Comparison of ENCODE assay signal across 25 cellular contexts in genomic region chr7:101964680-101965079, GRCh38.
"Had no signal": no experiment of that assay in that cellular context is flagged by ENCODE, and none has a peak within 500 bp of the region (broad histone marks: within the 10 kb centered on the region; RNA-seq: fewer than 3 reads in every experiment).

No MANE protein-coding gene starts in this region.

- H3K4me1 ChIP-seq: parathyroid adenoma, suprapubic skin, tibial artery had no signal

- ATAC-seq: activated CD8-positive, alpha-beta T cell treated with anti-CD3 and anti-CD28 coated beads for 36 hours; activated naive CD4-positive, alpha-beta T cell treated with anti-CD3 and anti-CD28 coated beads, Interleukin-2, amount 50 U/mL, for 72 hours; activated T-cell treated with anti-CD3 and anti-CD28 coated beads, Interleukin-2, amount 50 U/mL, for 4 hours; activated T-helper 17 cell treated with anti-CD3 and anti-CD28 coated beads, Interleukin-2, amount 50 U/mL, for 72 hours; gastroesophageal sphincter; left ventricle myocardium superior; right cardiac atrium had no signal

- H3K4me3 Mint-ChIP-seq: activated B cell treated with CpG ODN at 0.5 μM for 24 hours; activated CD8-positive, alpha-beta T cell treated with anti-CD3 and anti-CD28 coated beads for 36 hours; activated T-cell treated with anti-CD3 and anti-CD28 coated beads, Interleukin-2, amount 50 U/mL, for 4 hours; activated T-helper 17 cell treated with anti-CD3 and anti-CD28 coated beads, Interleukin-2, amount 50 U/mL, for 72 hours; naive B cell; T-helper 1 cell treated with Interleukin-12 subunit alpha and Interleukin-12 subunit beta and Interleukin-4 antibody, amounts not matched to agents 30 μg/mL and 1 μg/mL, for 36 hours had no signal

- H3K27ac ChIP-seq: gastroesophageal sphincter, hepatocyte, parathyroid adenoma, suprapubic skin, tibial artery had no signal

- H3K27me3 Mint-ChIP-seq: activated B cell treated with CpG ODN at 0.5 μM for 24 hours; activated CD8-positive, alpha-beta T cell treated with anti-CD3 and anti-CD28 coated beads for 36 hours; activated T-helper 17 cell treated with anti-CD3 and anti-CD28 coated beads, Interleukin-2, amount 50 U/mL, for 72 hours; naive B cell had no signal

- H3K9ac ChIP-seq: parathyroid adenoma had no signal

- H3K4me2 ChIP-seq: hepatocyte had no signal

- H3K27ac Mint-ChIP-seq: activated B cell treated with CpG ODN at 0.5 μM for 24 hours; activated CD8-positive, alpha-beta T cell treated with anti-CD3 and anti-CD28 coated beads for 36 hours; activated T-helper 17 cell treated with anti-CD3 and anti-CD28 coated beads, Interleukin-2, amount 50 U/mL, for 72 hours; T-helper 1 cell treated with Interleukin-12 subunit alpha and Interleukin-12 subunit beta and Interleukin-4 antibody, amounts not matched to agents 30 μg/mL and 1 μg/mL, for 36 hours had no signal

- H3K9me3 ChIP-seq: gastroesophageal sphincter, suprapubic skin, tibial artery had no signal

- H3K4me1 Mint-ChIP-seq: activated T-helper 17 cell treated with anti-CD3 and anti-CD28 coated beads, Interleukin-2, amount 50 U/mL, for 72 hours had no signal

- H3K9me3 Mint-ChIP-seq: activated B cell treated with CpG ODN at 0.5 μM for 24 hours; activated CD8-positive, alpha-beta T cell treated with anti-CD3 and anti-CD28 coated beads for 36 hours; activated naive CD4-positive, alpha-beta T cell treated with anti-CD3 and anti-CD28 coated beads, Interleukin-2, amount 50 U/mL, for 72 hours; activated T-cell treated with anti-CD3 and anti-CD28 coated beads, Interleukin-2, amount 50 U/mL, for 4 hours; activated T-helper 17 cell treated with anti-CD3 and anti-CD28 coated beads, Interleukin-2, amount 50 U/mL, for 72 hours; naive B cell; T-helper 1 cell treated with Interleukin-12 subunit alpha and Interleukin-12 subunit beta and Interleukin-4 antibody, amounts not matched to agents 30 μg/mL and 1 μg/mL, for 36 hours had no signal

- H3K27me3 ChIP-seq: gastroesophageal sphincter, hepatocyte, suprapubic skin, tibial artery had no signal

- H3K36me3 Mint-ChIP-seq: activated naive CD4-positive, alpha-beta T cell treated with anti-CD3 and anti-CD28 coated beads, Interleukin-2, amount 50 U/mL, for 72 hours; naive B cell had no signal

- DNase-seq: activated B cell treated with CpG ODN at 0.5 μM for 24 hours; activated CD4-positive, alpha-beta T cell treated with anti-CD3 and anti-CD28 coated beads, Interleukin-2, amount 50 U/mL, for 1 hour; activated CD8-positive, alpha-beta T cell treated with anti-CD3 and anti-CD28 coated beads for 36 hours; activated T-cell treated with anti-CD3 and anti-CD28 coated beads, Interleukin-2, amount 50 U/mL, for 4 hours; anterior cingulate cortex; dermis blood vessel endothelial cell; effector CD8-positive, alpha-beta T cell; islet precursor cell; left ventricle myocardium superior; mammary epithelial cell; naive B cell; nucleus accumbens; stimulated activated CD4-positive, alpha-beta T cell treated with anti-CD3 and anti-CD28 coated beads, Interleukin-15, amount 100 ng/mL, for 24 hours; stimulated activated CD4-positive, alpha-beta T cell treated with anti-CD3 and anti-CD28 coated beads, Interleukin-2, amount 100 ng/mL, for 24 hours; stimulated activated naive CD4-positive, alpha-beta T cell; T1000; tibial artery had no signal

- H3K36me3 ChIP-seq: gastroesophageal sphincter, suprapubic skin, tibial artery had no signal

- H3K4me3 ChIP-seq: gastroesophageal sphincter, hepatocyte, suprapubic skin, tibial artery had no signal
